ENCODE assay signal across 1 cellular context in the genomic region with DNA sequence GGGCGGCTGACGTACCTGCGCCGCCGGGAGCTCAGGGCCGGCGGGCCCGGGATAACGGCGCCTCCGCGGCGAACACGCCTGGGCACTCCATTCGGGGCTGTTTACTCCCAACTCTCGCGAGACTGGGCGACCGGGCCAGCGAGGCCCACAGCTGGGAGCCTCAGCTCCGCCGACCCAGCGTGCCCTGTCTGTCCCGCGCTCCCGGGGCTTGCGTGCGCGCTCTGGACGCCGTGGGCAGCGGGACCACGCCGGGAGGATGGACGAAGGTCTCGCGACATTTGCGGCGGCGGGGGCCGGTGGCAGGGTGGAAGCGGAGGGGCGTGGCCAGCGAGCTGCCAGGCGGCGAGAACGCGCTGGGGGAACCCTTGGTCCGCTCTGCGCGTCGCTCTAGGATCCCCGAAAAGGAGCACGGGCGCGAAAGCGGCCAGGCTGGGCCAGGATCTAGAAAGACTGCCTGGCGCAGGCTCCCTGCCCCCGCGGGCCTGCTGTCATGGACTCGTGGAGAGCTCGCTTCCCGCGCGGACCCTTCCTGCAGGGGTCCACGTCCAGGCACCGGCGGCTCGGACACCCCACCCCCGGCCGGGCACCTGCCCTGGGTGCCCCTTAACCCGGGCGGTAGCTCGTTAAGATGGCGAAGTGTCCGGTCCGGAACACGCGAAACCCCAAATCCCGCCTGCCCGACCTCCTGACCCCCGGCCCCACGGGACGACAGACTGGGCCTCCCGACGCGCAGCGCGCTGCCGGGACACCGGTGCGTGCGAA.
TF ChIP-seq lines count a peak whose summit lies in the region.

A gene (minus strand): TSS at position 223 of the 762 bp plus-strand sequence. CDS start 15,159 bp downstream, outside the sequence.

TF ChIP-seq in HepG2, 621 proteins besides CTCF, POLR2A, EP300 and RAD21 (continued from another document and continues in another):
- TF ChIP-seq, protein P1, sequence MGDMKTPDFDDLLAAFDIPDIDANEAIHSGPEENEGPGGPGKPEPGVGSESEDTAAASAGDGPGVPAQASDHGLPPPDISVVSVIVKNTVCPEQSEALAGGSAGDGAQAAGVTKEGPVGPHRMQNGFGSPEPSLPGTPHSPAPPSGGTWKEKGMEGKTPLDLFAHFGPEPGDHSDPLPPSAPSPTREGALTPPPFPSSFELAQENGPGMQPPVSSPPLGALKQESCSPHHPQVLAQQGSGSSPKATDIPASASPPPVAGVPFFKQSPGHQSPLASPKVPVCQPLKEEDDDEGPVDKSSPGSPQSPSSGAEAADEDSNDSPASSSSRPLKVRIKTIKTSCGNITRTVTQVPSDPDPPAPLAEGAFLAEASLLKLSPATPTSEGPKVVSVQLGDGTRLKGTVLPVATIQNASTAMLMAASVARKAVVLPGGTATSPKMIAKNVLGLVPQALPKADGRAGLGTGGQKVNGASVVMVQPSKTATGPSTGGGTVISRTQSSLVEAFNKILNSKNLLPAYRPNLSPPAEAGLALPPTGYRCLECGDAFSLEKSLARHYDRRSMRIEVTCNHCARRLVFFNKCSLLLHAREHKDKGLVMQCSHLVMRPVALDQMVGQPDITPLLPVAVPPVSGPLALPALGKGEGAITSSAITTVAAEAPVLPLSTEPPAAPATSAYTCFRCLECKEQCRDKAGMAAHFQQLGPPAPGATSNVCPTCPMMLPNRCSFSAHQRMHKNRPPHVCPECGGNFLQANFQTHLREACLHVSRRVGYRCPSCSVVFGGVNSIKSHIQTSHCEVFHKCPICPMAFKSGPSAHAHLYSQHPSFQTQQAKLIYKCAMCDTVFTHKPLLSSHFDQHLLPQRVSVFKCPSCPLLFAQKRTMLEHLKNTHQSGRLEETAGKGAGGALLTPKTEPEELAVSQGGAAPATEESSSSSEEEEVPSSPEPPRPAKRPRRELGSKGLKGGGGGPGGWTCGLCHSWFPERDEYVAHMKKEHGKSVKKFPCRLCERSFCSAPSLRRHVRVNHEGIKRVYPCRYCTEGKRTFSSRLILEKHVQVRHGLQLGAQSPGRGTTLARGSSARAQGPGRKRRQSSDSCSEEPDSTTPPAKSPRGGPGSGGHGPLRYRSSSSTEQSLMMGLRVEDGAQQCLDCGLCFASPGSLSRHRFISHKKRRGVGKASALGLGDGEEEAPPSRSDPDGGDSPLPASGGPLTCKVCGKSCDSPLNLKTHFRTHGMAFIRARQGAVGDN (CRISPR knock-in tag; IDR thresholded peaks at IDR 0.05) = peak; percentile 96
- TF ChIP-seq, protein P2, sequence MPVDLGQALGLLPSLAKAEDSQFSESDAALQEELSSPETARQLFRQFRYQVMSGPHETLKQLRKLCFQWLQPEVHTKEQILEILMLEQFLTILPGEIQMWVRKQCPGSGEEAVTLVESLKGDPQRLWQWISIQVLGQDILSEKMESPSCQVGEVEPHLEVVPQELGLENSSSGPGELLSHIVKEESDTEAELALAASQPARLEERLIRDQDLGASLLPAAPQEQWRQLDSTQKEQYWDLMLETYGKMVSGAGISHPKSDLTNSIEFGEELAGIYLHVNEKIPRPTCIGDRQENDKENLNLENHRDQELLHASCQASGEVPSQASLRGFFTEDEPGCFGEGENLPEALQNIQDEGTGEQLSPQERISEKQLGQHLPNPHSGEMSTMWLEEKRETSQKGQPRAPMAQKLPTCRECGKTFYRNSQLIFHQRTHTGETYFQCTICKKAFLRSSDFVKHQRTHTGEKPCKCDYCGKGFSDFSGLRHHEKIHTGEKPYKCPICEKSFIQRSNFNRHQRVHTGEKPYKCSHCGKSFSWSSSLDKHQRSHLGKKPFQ (CRISPR knock-in tag; IDR thresholded peaks at IDR 0.05; ENCODE audit: insufficient replicate concordance) = peak; percentile 84
- TF ChIP-seq, protein P3, sequence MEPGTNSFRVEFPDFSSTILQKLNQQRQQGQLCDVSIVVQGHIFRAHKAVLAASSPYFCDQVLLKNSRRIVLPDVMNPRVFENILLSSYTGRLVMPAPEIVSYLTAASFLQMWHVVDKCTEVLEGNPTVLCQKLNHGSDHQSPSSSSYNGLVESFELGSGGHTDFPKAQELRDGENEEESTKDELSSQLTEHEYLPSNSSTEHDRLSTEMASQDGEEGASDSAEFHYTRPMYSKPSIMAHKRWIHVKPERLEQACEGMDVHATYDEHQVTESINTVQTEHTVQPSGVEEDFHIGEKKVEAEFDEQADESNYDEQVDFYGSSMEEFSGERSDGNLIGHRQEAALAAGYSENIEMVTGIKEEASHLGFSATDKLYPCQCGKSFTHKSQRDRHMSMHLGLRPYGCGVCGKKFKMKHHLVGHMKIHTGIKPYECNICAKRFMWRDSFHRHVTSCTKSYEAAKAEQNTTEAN (CRISPR knock-in tag; conservative IDR thresholded peaks at IDR 0.05) = no peak; the same call in 1 of the 2 replicates
- TF ChIP-seq YY1 (IDR thresholded peaks at IDR 0.05; ENCODE audit: insufficient read depth, insufficient replicate concordance, low read depth, low read length) (peak; percentile 85), PTBP1 (IDR thresholded peaks at IDR 0.05; ENCODE audit: low read depth, low read length, poor library complexity, severe bottlenecking) (peak; percentile 63), TBP (CRISPR knock-in tag; IDR thresholded peaks at IDR 0.05) (peak; percentile 55; the same call in 1 of the 2 replicates), FOSL2 (CRISPR knock-in tag; IDR thresholded peaks at IDR 0.05) (peak; percentile 38; the same call in 1 of the 2 replicates), NFRKB (IDR thresholded peaks at IDR 0.05) (no peak), SMAD9 (CRISPR knock-in tag; IDR thresholded peaks at IDR 0.05) (0 out of 2 replicates have a peak, but pooled peaks have one; percentile 72), ATF7 (IDR thresholded peaks at IDR 0.05) (no peak), ATF7 (CRISPR knock-in tag; IDR thresholded peaks at IDR 0.05) (peak; percentile 5; the same call in 1 of the 2 replicates), ZNF510 (CRISPR knock-in tag; IDR thresholded peaks at IDR 0.05; ENCODE audit: low read depth) (no peak; the same call in none of the 2 replicates), ZBTB3 (CRISPR knock-in tag; IDR thresholded peaks at IDR 0.05; ENCODE audit: borderline replicate concordance, low read depth) (no peak; the same call in 1 of the 2 replicates), ZNF562 (CRISPR knock-in tag; IDR thresholded peaks at IDR 0.05; ENCODE audit: borderline replicate concordance) (no peak), NFE2L2 (IDR thresholded peaks at IDR 0.05; ENCODE audit: low read length) (no peak), ZNF530 (CRISPR knock-in tag; IDR thresholded peaks at IDR 0.05; ENCODE audit: low read depth) (no peak), ARHGAP35 (CRISPR knock-in tag; IDR thresholded peaks at IDR 0.05; ENCODE audit: borderline replicate concordance) (peak; percentile 90; the same call in 1 of the 2 replicates), REL (CRISPR knock-in tag; conservative IDR thresholded peaks at IDR 0.05) (no peak), NR1H2 (CRISPR knock-in tag; IDR thresholded peaks at IDR 0.05; ENCODE audit: borderline replicate concordance, low read depth) (peak; percentile 87), ZNF230 (CRISPR knock-in tag; IDR thresholded peaks at IDR 0.05) (peak; percentile 79), TOPORS (CRISPR knock-in tag; IDR thresholded peaks at IDR 0.05) (peak; percentile 54; the same call in 1 of the 2 replicates), ELF3 (CRISPR knock-in tag; IDR thresholded peaks at IDR 0.05) (peak; percentile 59; the same call in 1 of the 2 replicates), FOXO1 (CRISPR knock-in tag; IDR thresholded peaks at IDR 0.05) (peak; percentile 92), HMG20B (CRISPR knock-in tag; conservative IDR thresholded peaks at IDR 0.05) (no peak), JUN (CRISPR knock-in tag; IDR thresholded peaks at IDR 0.05) (no peak; the same call in 1 of the 2 replicates), SP4 (CRISPR knock-in tag; IDR thresholded peaks at IDR 0.05) (peak; percentile 79), AGO2 (optimal IDR thresholded peaks at IDR 0.05; ENCODE audit: low read depth, low read length) (peak; percentile 96), U2AF1 (optimal IDR thresholded peaks at IDR 0.05; ENCODE audit: low read depth, low read length) (peak; percentile 26)
- TF ChIP-seq, protein P4, sequence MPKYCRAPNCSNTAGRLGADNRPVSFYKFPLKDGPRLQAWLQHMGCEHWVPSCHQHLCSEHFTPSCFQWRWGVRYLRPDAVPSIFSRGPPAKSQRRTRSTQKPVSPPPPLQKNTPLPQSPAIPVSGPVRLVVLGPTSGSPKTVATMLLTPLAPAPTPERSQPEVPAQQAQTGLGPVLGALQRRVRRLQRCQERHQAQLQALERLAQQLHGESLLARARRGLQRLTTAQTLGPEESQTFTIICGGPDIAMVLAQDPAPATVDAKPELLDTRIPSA (CRISPR knock-in tag; IDR thresholded peaks at IDR 0.05; ENCODE audit: borderline replicate concordance) = peak; percentile 98; the same call in 1 of the 2 replicates
- TF ChIP-seq, protein P5, sequence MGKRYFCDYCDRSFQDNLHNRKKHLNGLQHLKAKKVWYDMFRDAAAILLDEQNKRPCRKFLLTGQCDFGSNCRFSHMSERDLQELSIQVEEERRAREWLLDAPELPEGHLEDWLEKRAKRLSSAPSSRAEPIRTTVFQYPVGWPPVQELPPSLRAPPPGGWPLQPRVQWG (CRISPR knock-in tag; IDR thresholded peaks at IDR 0.05; ENCODE audit: borderline replicate concordance, low read depth) = no peak
- TF ChIP-seq, protein P6, sequence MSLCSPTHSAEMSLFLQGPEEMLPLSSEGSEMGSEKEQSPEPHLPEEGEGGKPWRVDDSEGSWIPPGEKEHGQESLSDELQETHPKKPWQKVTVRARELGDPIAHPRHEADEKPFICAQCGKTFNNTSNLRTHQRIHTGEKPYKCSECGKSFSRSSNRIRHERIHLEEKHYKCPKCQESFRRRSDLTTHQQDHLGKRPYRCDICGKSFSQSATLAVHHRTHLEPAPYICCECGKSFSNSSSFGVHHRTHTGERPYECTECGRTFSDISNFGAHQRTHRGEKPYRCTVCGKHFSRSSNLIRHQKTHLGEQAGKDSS (CRISPR knock-in tag; IDR thresholded peaks at IDR 0.05; ENCODE audit: borderline replicate concordance, low read depth) = no peak
- TF ChIP-seq, protein P7, sequence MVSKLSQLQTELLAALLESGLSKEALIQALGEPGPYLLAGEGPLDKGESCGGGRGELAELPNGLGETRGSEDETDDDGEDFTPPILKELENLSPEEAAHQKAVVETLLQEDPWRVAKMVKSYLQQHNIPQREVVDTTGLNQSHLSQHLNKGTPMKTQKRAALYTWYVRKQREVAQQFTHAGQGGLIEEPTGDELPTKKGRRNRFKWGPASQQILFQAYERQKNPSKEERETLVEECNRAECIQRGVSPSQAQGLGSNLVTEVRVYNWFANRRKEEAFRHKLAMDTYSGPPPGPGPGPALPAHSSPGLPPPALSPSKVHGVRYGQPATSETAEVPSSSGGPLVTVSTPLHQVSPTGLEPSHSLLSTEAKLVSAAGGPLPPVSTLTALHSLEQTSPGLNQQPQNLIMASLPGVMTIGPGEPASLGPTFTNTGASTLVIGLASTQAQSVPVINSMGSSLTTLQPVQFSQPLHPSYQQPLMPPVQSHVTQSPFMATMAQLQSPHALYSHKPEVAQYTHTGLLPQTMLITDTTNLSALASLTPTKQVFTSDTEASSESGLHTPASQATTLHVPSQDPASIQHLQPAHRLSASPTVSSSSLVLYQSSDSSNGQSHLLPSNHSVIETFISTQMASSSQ (IDR thresholded peaks at IDR 0.05; ENCODE audit: low read depth) = no peak
- TF ChIP-seq, protein P7 (CRISPR knock-in tag; IDR thresholded peaks at IDR 0.05; ENCODE audit: borderline replicate concordance) = no peak
- TF ChIP-seq, protein P8, sequence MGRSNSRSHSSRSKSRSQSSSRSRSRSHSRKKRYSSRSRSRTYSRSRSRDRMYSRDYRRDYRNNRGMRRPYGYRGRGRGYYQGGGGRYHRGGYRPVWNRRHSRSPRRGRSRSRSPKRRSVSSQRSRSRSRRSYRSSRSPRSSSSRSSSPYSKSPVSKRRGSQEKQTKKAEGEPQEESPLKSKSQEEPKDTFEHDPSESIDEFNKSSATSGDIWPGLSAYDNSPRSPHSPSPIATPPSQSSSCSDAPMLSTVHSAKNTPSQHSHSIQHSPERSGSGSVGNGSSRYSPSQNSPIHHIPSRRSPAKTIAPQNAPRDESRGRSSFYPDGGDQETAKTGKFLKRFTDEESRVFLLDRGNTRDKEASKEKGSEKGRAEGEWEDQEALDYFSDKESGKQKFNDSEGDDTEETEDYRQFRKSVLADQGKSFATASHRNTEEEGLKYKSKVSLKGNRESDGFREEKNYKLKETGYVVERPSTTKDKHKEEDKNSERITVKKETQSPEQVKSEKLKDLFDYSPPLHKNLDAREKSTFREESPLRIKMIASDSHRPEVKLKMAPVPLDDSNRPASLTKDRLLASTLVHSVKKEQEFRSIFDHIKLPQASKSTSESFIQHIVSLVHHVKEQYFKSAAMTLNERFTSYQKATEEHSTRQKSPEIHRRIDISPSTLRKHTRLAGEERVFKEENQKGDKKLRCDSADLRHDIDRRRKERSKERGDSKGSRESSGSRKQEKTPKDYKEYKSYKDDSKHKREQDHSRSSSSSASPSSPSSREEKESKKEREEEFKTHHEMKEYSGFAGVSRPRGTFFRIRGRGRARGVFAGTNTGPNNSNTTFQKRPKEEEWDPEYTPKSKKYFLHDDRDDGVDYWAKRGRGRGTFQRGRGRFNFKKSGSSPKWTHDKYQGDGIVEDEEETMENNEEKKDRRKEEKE (IDR thresholded peaks at IDR 0.05) = no peak
- TF ChIP-seq, protein P9, sequence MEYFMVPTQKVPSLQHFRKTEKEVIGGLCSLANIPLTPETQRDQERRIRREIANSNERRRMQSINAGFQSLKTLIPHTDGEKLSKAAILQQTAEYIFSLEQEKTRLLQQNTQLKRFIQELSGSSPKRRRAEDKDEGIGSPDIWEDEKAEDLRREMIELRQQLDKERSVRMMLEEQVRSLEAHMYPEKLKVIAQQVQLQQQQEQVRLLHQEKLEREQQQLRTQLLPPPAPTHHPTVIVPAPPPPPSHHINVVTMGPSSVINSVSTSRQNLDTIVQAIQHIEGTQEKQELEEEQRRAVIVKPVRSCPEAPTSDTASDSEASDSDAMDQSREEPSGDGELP (IDR thresholded peaks at IDR 0.05; ENCODE audit: borderline replicate concordance, low read depth) = peak; percentile 97
- TF ChIP-seq, protein P10, sequence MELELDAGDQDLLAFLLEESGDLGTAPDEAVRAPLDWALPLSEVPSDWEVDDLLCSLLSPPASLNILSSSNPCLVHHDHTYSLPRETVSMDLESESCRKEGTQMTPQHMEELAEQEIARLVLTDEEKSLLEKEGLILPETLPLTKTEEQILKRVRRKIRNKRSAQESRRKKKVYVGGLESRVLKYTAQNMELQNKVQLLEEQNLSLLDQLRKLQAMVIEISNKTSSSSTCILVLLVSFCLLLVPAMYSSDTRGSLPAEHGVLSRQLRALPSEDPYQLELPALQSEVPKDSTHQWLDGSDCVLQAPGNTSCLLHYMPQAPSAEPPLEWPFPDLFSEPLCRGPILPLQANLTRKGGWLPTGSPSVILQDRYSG (CRISPR knock-in tag; IDR thresholded peaks at IDR 0.05) = peak; percentile 59; the same call in 1 of the 2 replicates
